Comparison of ENCODE assay signal across 8 cellular contexts in genomic region chr3:39150170-39150802, GRCh38. TPM values are rescaled to one million over a fixed set of nuclear protein-coding genes. Genes with fewer than 3 reads are reported as not detected.
DNase-seq lines count a peak whose midpoint lies in the region; ATAC-seq and TF ChIP-seq lines count a peak whose summit lies in the region.

No MANE protein-coding gene starts in this region.

- TF ChIP-seq POLR2A in thyroid gland (IDR thresholded peaks at IDR 0.05) = no peak

- H3K9me3 Mint-ChIP-seq in activated T-helper 1 cell treated with anti-CD3 and anti-CD28 coated beads, Interleukin-12 subunit alpha, Interleukin-12 subunit beta, Interleukin-2, Interleukin-4 antibody, amounts not matched to agents 30 ng/mL and 10 ng/mL and 1 ng/mL, durations not matched to agents 14 hours and 24 hours and 36 hours = no peaks in the 10 kb centered on the region

- H3K9me3 ChIP-seq in left ventricle myocardium inferior (replicated peaks) (no peaks in the 10 kb centered on the region), thyroid gland (no peaks in the 10 kb centered on the region)

- H3K27me3 ChIP-seq in left ventricle myocardium inferior (ENCODE audit: low read depth) (no peaks in the 10 kb centered on the region), kidney epithelial cell (ENCODE audit: control insufficient read depth, insufficient read depth, low read length) (no peaks in the 10 kb centered on the region), thyroid gland (no peaks in the 10 kb centered on the region)

- H3K27me3 Mint-ChIP-seq in activated T-helper 1 cell treated with anti-CD3 and anti-CD28 coated beads, Interleukin-12 subunit alpha, Interleukin-12 subunit beta, Interleukin-2, Interleukin-4 antibody, amounts not matched to agents 30 ng/mL and 10 ng/mL and 1 ng/mL, durations not matched to agents 14 hours and 24 hours and 36 hours (ENCODE audit: insufficient read depth) = peaks cover 3% of the 10 kb centered on the region

- intact Hi-C loops in left ventricle myocardium inferior (cut with micrococcal nuclease) (no loop called here), cardiac septum (cut with DNase I) (no loop called here), thyroid gland (cut with DNase I) (no loop called here)
- intact Hi-C loops in activated T-helper 1 cell treated with anti-CD3 and anti-CD28 coated beads, Interleukin-12 subunit alpha, Interleukin-12 subunit beta, Interleukin-2, Interleukin-4 antibody, amounts not matched to agents 30 ng/mL and 10 ng/mL and 1 ng/mL, durations not matched to agents 14 hours and 24 hours and 36 hours (cut with micrococcal nuclease) = no loop called here

- H3K36me3 ChIP-seq in left ventricle myocardium inferior = peaks cover 13% of the 10 kb centered on the region
- H3K36me3 ChIP-seq in kidney epithelial cell (ENCODE audit: control insufficient read depth, insufficient read depth, low read length) = no peaks in the 10 kb centered on the region
- H3K36me3 ChIP-seq in thyroid gland = peaks cover 13 to 19% of the 10 kb centered on the region in 2 donors

- H3K4me1 Mint-ChIP-seq in activated T-helper 1 cell treated with anti-CD3 and anti-CD28 coated beads, Interleukin-12 subunit alpha, Interleukin-12 subunit beta, Interleukin-2, Interleukin-4 antibody, amounts not matched to agents 30 ng/mL and 10 ng/mL and 1 ng/mL, durations not matched to agents 14 hours and 24 hours and 36 hours (ENCODE audit: low read depth) = peaks cover 76% of the 10 kb centered on the region

- DNase-seq in left ventricle myocardium inferior (no peak), cardiac septum (ENCODE audit: low spot score) (no peak), kidney epithelial cell (ENCODE audit: low read depth) (no peak), thyroid gland (no peak), GM19238 (ENCODE audit: insufficient read length, low spot score) (no peak)
- no peak for DNase-seq in activated T-helper 1 cell treated with anti-CD3 and anti-CD28 coated beads, Interleukin-12 subunit alpha, Interleukin-12 subunit beta, Interleukin-2, Interleukin-4 antibody, amounts not matched to agents 30 ng/mL and 10 ng/mL and 1 ng/mL, durations not matched to agents 14 hours and 24 hours and 36 hours (ENCODE audit: low spot score)

- H3K27ac ChIP-seq in left ventricle myocardium inferior (replicated peaks) (peak overlapping the region; percentile 100), thyroid gland (peak overlapping the region; percentile 99 to 100 (median 99))

- peak overlapping the region; percentile 94 for H3K4me3 Mint-ChIP-seq in activated T-helper 1 cell treated with anti-CD3 and anti-CD28 coated beads, Interleukin-12 subunit alpha, Interleukin-12 subunit beta, Interleukin-2, Interleukin-4 antibody, amounts not matched to agents 30 ng/mL and 10 ng/mL and 1 ng/mL, durations not matched to agents 14 hours and 24 hours and 36 hours

- peaks cover 90% of the 10 kb centered on the region for H3K4me1 ChIP-seq in left ventricle myocardium inferior
- H3K4me1 ChIP-seq in thyroid gland = peaks cover 63 to 71% of the 10 kb centered on the region in 2 donors

- ATAC-seq in HG02870 (IDR thresholded peaks at IDR 0.05; ENCODE audit: unreplicated experiment) = no peak
- no peak for ATAC-seq in GM18502 (IDR thresholded peaks at IDR 0.05; ENCODE audit: poor library complexity, unreplicated experiment)

- peaks cover 52% of the 10 kb centered on the region for H3K36me3 Mint-ChIP-seq in activated T-helper 1 cell treated with anti-CD3 and anti-CD28 coated beads, Interleukin-12 subunit alpha, Interleukin-12 subunit beta, Interleukin-2, Interleukin-4 antibody, amounts not matched to agents 30 ng/mL and 10 ng/mL and 1 ng/mL, durations not matched to agents 14 hours and 24 hours and 36 hours (ENCODE audit: low read depth)

- 33 to 52% methylated on average over 5 of the region's 5 CpGs for WGBS in thyroid gland, 2 donors

- H3K4me3 ChIP-seq in left ventricle myocardium inferior (peak overlapping the region; percentile 96), kidney epithelial cell (ENCODE audit: low read depth, low read length) (peak overlapping the region; percentile 20), thyroid gland (replicated peaks in 1 of 3) (no peak overlapping the region)

- H3K27ac Mint-ChIP-seq in activated T-helper 1 cell treated with anti-CD3 and anti-CD28 coated beads, Interleukin-12 subunit alpha, Interleukin-12 subunit beta, Interleukin-2, Interleukin-4 antibody, amounts not matched to agents 30 ng/mL and 10 ng/mL and 1 ng/mL, durations not matched to agents 14 hours and 24 hours and 36 hours = peak overlapping the region; percentile 97

- peak; percentile 42 for TF ChIP-seq CTCF in left ventricle myocardium inferior (IDR thresholded peaks at IDR 0.05; ENCODE audit: borderline replicate concordance)
- TF ChIP-seq CTCF in kidney epithelial cell (IDR thresholded peaks at IDR 0.05; ENCODE audit: insufficient read depth, low read length, poor library complexity, severe bottlenecking) = no peak
- peak in 2 of 6 experiments; percentile 6 to 17 for TF ChIP-seq CTCF in thyroid gland (IDR thresholded peaks at IDR 0.05)

RNA-seq across cellular contexts. Expression of gene CSRNP1, which starts 3.1 kb away (rescaled TPM):
- total RNA-seq in left ventricle myocardium inferior (12.1 TPM), cardiac septum (11.5 TPM), kidney epithelial cell (27.5 and 30.8 TPM in 2 replicates), thyroid gland (10 to 100 TPM; 33.5 to 81.0 (median 36.7) TPM)
- 33.4 and 34.3 TPM in 2 replicates for total RNA-seq in activated T-helper 1 cell treated with anti-CD3 and anti-CD28 coated beads, Interleukin-12 subunit alpha, Interleukin-12 subunit beta, Interleukin-2, Interleukin-4 antibody, amounts not matched to agents 30 ng/mL and 10 ng/mL and 1 ng/mL, durations not matched to agents 14 hours and 24 hours and 36 hours

RNA-seq across cellular contexts. Expression of gene XIRP1, which starts 42.1 kb away (rescaled TPM):
- total RNA-seq in left ventricle myocardium inferior (386 TPM), cardiac septum (1,123 TPM), kidney epithelial cell (0.08 TPM in 1 of 2 replicates, not detected in the other), thyroid gland (not detected)
- total RNA-seq in activated T-helper 1 cell treated with anti-CD3 and anti-CD28 coated beads, Interleukin-12 subunit alpha, Interleukin-12 subunit beta, Interleukin-2, Interleukin-4 antibody, amounts not matched to agents 30 ng/mL and 10 ng/mL and 1 ng/mL, durations not matched to agents 14 hours and 24 hours and 36 hours = 2.4 and 3.0 TPM in 2 replicates

RNA-seq across cellular contexts. Expression of gene TTC21A, which starts 42.8 kb away (rescaled TPM):
- total RNA-seq in left ventricle myocardium inferior (2.1 TPM), cardiac septum (3.0 TPM), kidney epithelial cell (2.3 and 6.7 TPM in 2 replicates), thyroid gland (10 to 100 TPM in 3 of 4 donors, 1 to 10 TPM in 1; 8.9 to 17.8 (median 11.7) TPM)
- 0.83 and 1.0 TPM in 2 replicates for total RNA-seq in activated T-helper 1 cell treated with anti-CD3 and anti-CD28 coated beads, Interleukin-12 subunit alpha, Interleukin-12 subunit beta, Interleukin-2, Interleukin-4 antibody, amounts not matched to agents 30 ng/mL and 10 ng/mL and 1 ng/mL, durations not matched to agents 14 hours and 24 hours and 36 hours

RNA-seq across cellular contexts. Expression of gene GORASP1, which starts 42.9 kb away (rescaled TPM):
- total RNA-seq in left ventricle myocardium inferior (54.0 TPM), cardiac septum (45.9 TPM), kidney epithelial cell (34.8 and 43.5 TPM in 2 replicates), thyroid gland (100 to 1,000 TPM in 2 of 4 donors, 10 to 100 TPM in 2; 64.6 to 105 (median 101) TPM)
- total RNA-seq in activated T-helper 1 cell treated with anti-CD3 and anti-CD28 coated beads, Interleukin-12 subunit alpha, Interleukin-12 subunit beta, Interleukin-2, Interleukin-4 antibody, amounts not matched to agents 30 ng/mL and 10 ng/mL and 1 ng/mL, durations not matched to agents 14 hours and 24 hours and 36 hours = 26.6 and 35.6 TPM in 2 replicates

Comparison
In these comparisons a context has a peak if more than half of its experiments do, and no peak if none do; other contexts are left out.
1. H3K4me3 ChIP-seq: peak in left ventricle myocardium inferior (single experiment) and kidney epithelial cell (single experiment); none in thyroid gland (0 of 3).
2. RNA of gene XIRP1, which starts 42.1 kb away (total RNA-seq): 1,123 TPM in cardiac septum (single experiment) and 386 TPM in left ventricle myocardium inferior (single experiment); 2.4 to 3.0 TPM in activated T-helper 1 cell treated with anti-CD3 and anti-CD28 coated beads, Interleukin-12 subunit alpha, Interleukin-12 subunit beta, Interleukin-2, Interleukin-4 antibody, amounts not matched to agents 30 ng/mL and 10 ng/mL and 1 ng/mL, durations not matched to agents 14 hours and 24 hours and 36 hours, 0.08 TPM in kidney epithelial cell and not detected in thyroid gland; every median in the first group is over 10 times any median in the second.